In genomic region chr14:104570869-104571635, GRCh38 we compare ENCODE assay signal across 17 cellular contexts. TPM values are rescaled to one million over a fixed set of nuclear protein-coding genes. Genes with fewer than 3 reads are reported as not detected.
DNase-seq lines count a peak whose midpoint lies in the region; ATAC-seq, FAIRE-seq and TF ChIP-seq lines count a peak whose summit lies in the region.
"Had no signal": no experiment of that assay in that cellular context is flagged by ENCODE, and none has a peak within 500 bp of the region (broad histone marks: within the 10 kb centered on the region; RNA-seq: fewer than 3 reads in every experiment).

No MANE protein-coding gene starts in this region.

- H3K4ac ChIP-seq in mesendoderm (ENCODE audit: low read depth, low read length) (no peak overlapping the region), neuronal stem cell (ENCODE audit: low read length) (no peak overlapping the region)

- no peaks in the 10 kb centered on the region for H3K79me2 ChIP-seq in K562 (ENCODE audit: control insufficient read depth, insufficient read depth, low read length)
- H3K79me2 ChIP-seq in mesendoderm (ENCODE audit: control insufficient read depth, insufficient read depth, low read length): no peaks in the 10 kb centered on the region
- H3K79me2 ChIP-seq in SK-N-SH (ENCODE audit: insufficient read depth): no peaks in the 10 kb centered on the region

- no TSS peak for BruUV-seq in K562 (replicated peaks; lab: Mats Ljungman, UMichigan)

- in situ Hi-C loops in K562 (cut with MboI): no loop called here

- no peak overlapping the region for H4K8ac ChIP-seq in mesendoderm (ENCODE audit: low read depth, low read length)
- no peak overlapping the region for H4K8ac ChIP-seq in neuronal stem cell (ENCODE audit: low read depth, low read length)

- intact Hi-C loops in right cardiac atrium (cut with DNase I): no loop called here
- intact Hi-C loops in K562 (cut with micrococcal nuclease): no loop called here

- H2AK5ac ChIP-seq in mesendoderm (ENCODE audit: low read length) (no peak overlapping the region), neuronal stem cell (ENCODE audit: low read depth, low read length) (no peak overlapping the region)

- H3K9ac ChIP-seq in K562 (ENCODE audit: insufficient read depth in 1 of 2, low read depth in 2 of 2, low read length in 2 of 2): no peak overlapping the region
- no peak overlapping the region for H3K9ac ChIP-seq in mesendoderm (ENCODE audit: low read length)
- H3K9ac ChIP-seq in neuronal stem cell (ENCODE audit: low read depth, low read length, poor library complexity): no peak overlapping the region
- H3K9ac ChIP-seq in SK-N-SH: no peak overlapping the region
- H3K9ac ChIP-seq: BLaER1 treated with 17β-estradiol and CSF1 and Interleukin-3, amounts not matched to agents 10 nM and 100 nM had no signal

- CTCF ChIA-PET in K562 (lab: Yijun Ruan, JAX; ENCODE audit: low intra/inter-chr PET ratio) (no interaction called here), SK-N-SH (lab: Yijun Ruan, JAX) (interaction anchor here (0.6 to 8.9 kb wide), 10 partner anchors 8 to 1976 kb away, joined by 3 to 96 read pairs (median 4); partner anchors contain the start of gene C14orf180)

- TF ChIP-seq CTCF in cardiac muscle cell (IDR thresholded peaks at IDR 0.05; ENCODE audit: low read depth, low read length) (no peak), K562 (IDR thresholded peaks at IDR 0.05 in 2 of 3, conservative IDR thresholded peaks at IDR 0.05 in 1 of 3; ENCODE audit: insufficient read depth in 2 of 3, low read depth in 1 of 3, low read length in 3 of 3) (no peak), SK-N-SH (IDR thresholded peaks at IDR 0.05) (no peak)

- H4K5ac ChIP-seq in mesendoderm (ENCODE audit: low read length): no peak overlapping the region

- POLR2A ChIA-PET in K562 (lab: Yijun Ruan, JAX): interaction anchor here (0.5 to 1.6 kb wide), 2 partner anchors 13 to 93 kb away, joined by 3 to 5 read pairs; no protein-coding TSS in a partner anchor
- POLR2A ChIA-PET in SK-N-SH (lab: Yijun Ruan, JAX): no interaction called here

- H3K4me3 ChIP-seq in cardiac muscle cell (no peak overlapping the region), right cardiac atrium (ENCODE audit: low read length) (no peak overlapping the region), K562 (no peak overlapping the region), mesendoderm (ENCODE audit: low read length) (no peak overlapping the region), neuronal stem cell (ENCODE audit: low read length in 2 of 2) (no peak overlapping the region), SK-N-SH (ENCODE audit: low read depth in 2 of 2, low read length in 1 of 2) (no peak overlapping the region)
- H3K4me3 ChIP-seq in effector memory CD4-positive, alpha-beta T cell (ENCODE audit: insufficient read depth, low read depth, low read length, poor library complexity, severe bottlenecking): no peak overlapping the region
- H3K4me3 ChIP-seq: BLaER1 treated with 17β-estradiol and CSF1 and Interleukin-3, amounts not matched to agents 10 nM and 100 nM; HAP-1 had no signal

- H2AFZ ChIP-seq in K562 (ENCODE audit: low read depth, low read length) (no peak overlapping the region), neuronal stem cell (ENCODE audit: low read length) (peak overlapping the region; percentile 54), SK-N-SH (ENCODE audit: low read depth) (no peak overlapping the region)

- H2BK12ac ChIP-seq in neuronal stem cell (ENCODE audit: low read length): no peak overlapping the region

- peak overlapping the region; percentile 31 for H3K14ac ChIP-seq in neuronal stem cell (ENCODE audit: low read length)

- H3K23ac ChIP-seq in mesendoderm (ENCODE audit: low read length): no peak overlapping the region
- H3K23ac ChIP-seq in neuronal stem cell (ENCODE audit: low read depth, low read length, poor library complexity): no peak overlapping the region

- no peak for FAIRE-seq in K562 (lab: Jason Lieb, UNC)
- FAIRE-seq: G401.6, GM12891 had no signal

- H3K27ac ChIP-seq in cardiac muscle cell: peak overlapping the region; percentile 83
- no peak overlapping the region for H3K27ac ChIP-seq in right cardiac atrium (ENCODE audit: low read length)
- H3K27ac ChIP-seq in K562 (ENCODE audit: extremely low read depth, low read depth, low read length): no peak overlapping the region
- no peak overlapping the region for H3K27ac ChIP-seq in mesendoderm (ENCODE audit: low read depth, low read length)
- H3K27ac ChIP-seq in neuronal stem cell (replicated peaks; ENCODE audit: low read length): no peak overlapping the region
- no peak overlapping the region for H3K27ac ChIP-seq in effector memory CD4-positive, alpha-beta T cell (ENCODE audit: insufficient read depth, low read length, poor library complexity, severe bottlenecking)
- H3K27ac ChIP-seq in SK-N-SH (ENCODE audit: low read depth in 2 of 2, low read length in 1 of 2): no peak overlapping the region
- H3K27ac ChIP-seq: BLaER1 treated with 17β-estradiol and CSF1 and Interleukin-3, amounts not matched to agents 10 nM and 100 nM had no signal

- H3K9me3 ChIP-seq in cardiac muscle cell (ENCODE audit: low read depth) (no peaks in the 10 kb centered on the region), right cardiac atrium (ENCODE audit: control insufficient read depth, low read length) (no peaks in the 10 kb centered on the region), K562 (replicated peaks; ENCODE audit: control insufficient read depth, insufficient read depth, low read depth, low read length) (no peaks in the 10 kb centered on the region), neuronal stem cell (replicated peaks in 1 of 2; ENCODE audit: control insufficient read depth in 2 of 2, insufficient read depth in 1 of 2, low read depth in 1 of 2, low read length in 2 of 2) (peaks cover 0 to 2% of the 10 kb centered on the region in 2 donors), SK-N-SH (no peaks in the 10 kb centered on the region)
- no peaks in the 10 kb centered on the region for H3K9me3 ChIP-seq in effector memory CD4-positive, alpha-beta T cell (ENCODE audit: control insufficient read depth, low read length)
- H3K9me3 ChIP-seq: BLaER1 treated with 17β-estradiol and CSF1 and Interleukin-3, amounts not matched to agents 10 nM and 100 nM; HAP-1 had no signal

- no peaks in the 10 kb centered on the region for H3K27me3 ChIP-seq in cardiac muscle cell
- no peaks in the 10 kb centered on the region for H3K27me3 ChIP-seq in right cardiac atrium (ENCODE audit: control insufficient read depth, insufficient read depth)
- H3K27me3 ChIP-seq in K562 (ENCODE audit: control insufficient read depth in 2 of 2, insufficient read depth in 2 of 2, low read length in 2 of 2): peaks cover 0 to 35% of the 10 kb centered on the region in 2 experiments; a peak in 3 of 5 replicates
- H3K27me3 ChIP-seq in mesendoderm (ENCODE audit: insufficient read depth, low read length, poor library complexity): no peaks in the 10 kb centered on the region
- H3K27me3 ChIP-seq in neuronal stem cell (ENCODE audit: control insufficient read depth in 3 of 3, insufficient read depth in 3 of 3, low read depth in 1 of 3, low read length in 3 of 3): peaks cover 0 to 55% (median 0%) of the 10 kb centered on the region in 3 experiments
- no peaks in the 10 kb centered on the region for H3K27me3 ChIP-seq in effector memory CD4-positive, alpha-beta T cell (replicated peaks; ENCODE audit: control insufficient read depth, insufficient read depth, low read length, poor library complexity, severe bottlenecking)
- no peaks in the 10 kb centered on the region for H3K27me3 ChIP-seq in SK-N-SH (ENCODE audit: insufficient read depth)
- H3K27me3 ChIP-seq: BLaER1 treated with 17β-estradiol and CSF1 and Interleukin-3, amounts not matched to agents 10 nM and 100 nM had no signal

- no peak overlapping the region for H2BK120ac ChIP-seq in mesendoderm (ENCODE audit: low read depth, low read length)
- no peak overlapping the region for H2BK120ac ChIP-seq in neuronal stem cell (ENCODE audit: low read depth, low read length)

- H2BK15ac ChIP-seq in mesendoderm (replicated peaks; ENCODE audit: low read depth) (no peak overlapping the region), neuronal stem cell (ENCODE audit: low read length) (peak overlapping the region; percentile 16)

- H3K18ac ChIP-seq in mesendoderm (ENCODE audit: low read length) (no peak overlapping the region), neuronal stem cell (ENCODE audit: low read length) (peak overlapping the region; percentile 68)

- peak in 1 of 2 donors; percentile 80 for DNase-seq in cardiac muscle cell (ENCODE audit: low read depth in 1 of 2, low spot score in 1 of 2)
- no peak for DNase-seq in right cardiac atrium
- no peak for DNase-seq in K562 (ENCODE audit: extremely low read depth in 1 of 4, low spot score in 3 of 4)
- no peak for DNase-seq in mesendoderm
- DNase-seq in neuronal stem cell (ENCODE audit: low spot score): no peak
- no peak for DNase-seq in effector memory CD4-positive, alpha-beta T cell
- DNase-seq in SK-N-SH: no peak
- DNase-seq: 8988T; CD4-positive, CD25-positive, alpha-beta regulatory T cell; DMS79; GOT3 had no signal

- TF ChIP-seq RAD21 in K562 (CRISPR knock-in tag; conservative IDR thresholded peaks at IDR 0.05 in 1 of 2, IDR thresholded peaks at IDR 0.05 in 1 of 2) (no peak), SK-N-SH (IDR thresholded peaks at IDR 0.05; ENCODE audit: low read length) (no peak)

- H3K36me3 ChIP-seq in cardiac muscle cell: no peaks in the 10 kb centered on the region
- H3K36me3 ChIP-seq in K562 (ENCODE audit: control insufficient read depth, insufficient read depth, low read length): no peaks in the 10 kb centered on the region
- no peaks in the 10 kb centered on the region for H3K36me3 ChIP-seq in mesendoderm (ENCODE audit: control insufficient read depth, insufficient read depth, low read length)
- no peaks in the 10 kb centered on the region for H3K36me3 ChIP-seq in neuronal stem cell (replicated peaks in 1 of 2; ENCODE audit: control insufficient read depth in 2 of 2, insufficient read depth in 2 of 2, low read length in 2 of 2)
- no peaks in the 10 kb centered on the region for H3K36me3 ChIP-seq in effector memory CD4-positive, alpha-beta T cell (ENCODE audit: control insufficient read depth, insufficient read depth, low read length)
- H3K36me3 ChIP-seq in SK-N-SH (replicated peaks in 1 of 2; ENCODE audit: control insufficient read depth in 1 of 2, insufficient read depth in 2 of 2, low read length in 1 of 2): no peaks in the 10 kb centered on the region
- H3K36me3 ChIP-seq: BLaER1 treated with 17β-estradiol and CSF1 and Interleukin-3, amounts not matched to agents 10 nM and 100 nM; HAP-1 had no signal

- ATAC-seq in right cardiac atrium (no peak), K562 (no peak), GM21737 (IDR thresholded peaks at IDR 0.05; ENCODE audit: unreplicated experiment) (no peak)

- H3K4me1 ChIP-seq in cardiac muscle cell (ENCODE audit: low read depth) (peaks cover 55% of the 10 kb centered on the region), right cardiac atrium (ENCODE audit: control insufficient read depth, insufficient read depth, low read length) (no peaks in the 10 kb centered on the region), K562 (replicated peaks in 1 of 2; ENCODE audit: control insufficient read depth in 2 of 2, insufficient read depth in 2 of 2, low read length in 2 of 2) (peaks cover 0 to 44% of the 10 kb centered on the region in 2 experiments; a peak in 4 of 5 replicates), mesendoderm (ENCODE audit: control insufficient read depth, low read depth, low read length) (no peaks in the 10 kb centered on the region), neuronal stem cell (ENCODE audit: control insufficient read depth in 2 of 2, insufficient read depth in 1 of 2, low read depth in 1 of 2, low read length in 2 of 2) (peaks cover 3 to 11% of the 10 kb centered on the region in 2 donors), SK-N-SH (ENCODE audit: control insufficient read depth in 1 of 2, insufficient read depth in 2 of 2, low read depth in 1 of 2, low read length in 1 of 2) (peaks cover 0 to 55% of the 10 kb centered on the region in 2 experiments; a peak in 1 of 4 replicates)
- no peaks in the 10 kb centered on the region for H3K4me1 ChIP-seq in effector memory CD4-positive, alpha-beta T cell (ENCODE audit: control insufficient read depth, insufficient read depth, low read length, poor library complexity, severe bottlenecking)
- H3K4me1 ChIP-seq: HAP-1 had no signal

- no peak overlapping the region for H3K4me2 ChIP-seq in K562 (ENCODE audit: insufficient read depth, low read length)
- no peak overlapping the region for H3K4me2 ChIP-seq in mesendoderm (ENCODE audit: low read length)
- H3K4me2 ChIP-seq in neuronal stem cell (ENCODE audit: insufficient read depth, low read length, poor library complexity, severe bottlenecking): no peak overlapping the region
- H3K4me2 ChIP-seq in SK-N-SH: no peak overlapping the region

- H3K56ac ChIP-seq in mesendoderm (ENCODE audit: low read length): peak overlapping the region; percentile 34

- H3K9me1 ChIP-seq in K562 (ENCODE audit: control insufficient read depth, insufficient read depth, low read length): no peaks in the 10 kb centered on the region

- 69% methylated on average over 31 of the region's 31 CpGs for WGBS in right cardiac atrium
- WGBS in K562 (ENCODE audit: insufficient coverage, low coverage, missing lambda C conversion rate): 11% methylated on average over 20 of the region's 31 CpGs
- no CpG with 5 or more reads among the region's 31 CpGs for WGBS in mesendoderm (ENCODE audit: extremely low coverage, insufficient coverage, low lambda C conversion rate)
- no CpG with 5 or more reads among the region's 31 CpGs for WGBS in neuronal stem cell (ENCODE audit: extremely low coverage in 2 of 2, insufficient read length in 2 of 2, insufficient replicate concordance in 1 of 2), 2 donors
- 37% methylated on average over 13 of the region's 31 CpGs for WGBS in SK-N-SH (ENCODE audit: low lambda C conversion rate)

- TF ChIP-seq POLR2A in K562 (conservative IDR thresholded peaks at IDR 0.05): no peak

- H4K20me1 ChIP-seq in K562 (replicated peaks; ENCODE audit: control insufficient read depth, insufficient read depth, low read length) (no peaks in the 10 kb centered on the region; the same call in none of the 2 replicates), SK-N-SH (ENCODE audit: insufficient read depth) (no peaks in the 10 kb centered on the region)

- H3F3A ChIP-seq in SK-N-SH (replicated peaks; ENCODE audit: insufficient read depth): no peaks in the 10 kb centered on the region

- H2BK5ac ChIP-seq in mesendoderm (ENCODE audit: low read length): no peak overlapping the region
- peak overlapping the region; percentile 44 for H2BK5ac ChIP-seq in neuronal stem cell (ENCODE audit: low read length)

- peak overlapping the region; percentile 47 for H4K91ac ChIP-seq in neuronal stem cell (ENCODE audit: low read depth, low read length, poor library complexity)

- H3K79me1 ChIP-seq in mesendoderm (ENCODE audit: low read length) (no peaks in the 10 kb centered on the region), neuronal stem cell (ENCODE audit: low read depth, low read length) (no peaks in the 10 kb centered on the region)

- no peaks in the 10 kb centered on the region for H3K9me2 ChIP-seq in SK-N-SH

- TF ChIP-seq EP300 in K562 (IDR thresholded peaks at IDR 0.05; ENCODE audit: low read length) (no peak), SK-N-SH (IDR thresholded peaks at IDR 0.05; ENCODE audit: borderline replicate concordance in 1 of 2, low read depth in 1 of 2, low read length in 1 of 2) (no peak)

RNA-seq across cellular contexts. Expression of gene C14orf180, which starts 8.5 kb away (rescaled TPM):
- 17.1 and 18.4 TPM in 2 replicates for total RNA-seq in cardiac muscle cell
- 13.3 and 19.7 TPM in 2 replicates for polyA plus RNA-seq in cardiac muscle cell
- total RNA-seq in right cardiac atrium: 100 to 1,000 TPM in 3 of 4 donors, 10 to 100 TPM in 1; 56.5 to 117 (median 104) TPM
- 153 TPM for polyA plus RNA-seq in right cardiac atrium
- not detected in 2 replicates for total RNA-seq in K562 (2011; cell fraction: chromatin; rRNA removed; ENCODE audit: low replicate concordance)
- not detected in 2 replicates for total RNA-seq in K562 (2011; cell fraction: nucleolus; rRNA removed)
- not detected in 2 replicates for total RNA-seq in K562 (2011; cell fraction: nucleoplasm; rRNA removed)
- not detected in 2 replicates for total RNA-seq in K562 (2014; rRNA removed)
- not detected in 2 replicates for total RNA-seq in K562 (2014; rRNA removed; fragmentation: Illumina TruSeq; extraction: Trizol)
- total RNA-seq in K562 (2015; rRNA removed; fragmentation: Illumina TruSeq; extraction: Trizol): not detected in 2 replicates
- not detected in 2 replicates for total RNA-seq in K562 (2021)
- polyA plus RNA-seq in K562 (2011; rRNA removed): not detected in 2 replicates
- 0.04 TPM in 1 of 2 replicates, not detected in the other for polyA plus RNA-seq in K562 (2011; cell fraction: cytosol; rRNA removed)
- polyA plus RNA-seq in K562 (2011; cell fraction: nucleus; rRNA removed): 0.20 TPM in 1 of 2 replicates, not detected in the other
- 0.10 and 0.11 TPM in 2 replicates for polyA plus RNA-seq in K562 (2012)
- not detected in 2 replicates for polyA plus RNA-seq in K562 (2014; fragmentation: Illumina TruSeq; extraction: Trizol)
- not detected for polyA plus RNA-seq in K562 (2014; fragmentation: Nextera tagmentation; extraction: Ambion mirVana)
- polyA plus RNA-seq in K562 (2014; rRNA removed): not detected in 2 replicates
- not detected in 2 replicates for polyA minus RNA-seq in K562 (2011; rRNA and poly(A)+ RNA removed)
- not detected in 2 replicates for polyA minus RNA-seq in K562 (2011; cell fraction: cytosol; rRNA and poly(A)+ RNA removed)
- not detected in 2 replicates for polyA minus RNA-seq in K562 (2011; cell fraction: nucleus; rRNA and poly(A)+ RNA removed)
- polyA plus RNA-seq in mesendoderm (2013, experiment 1 of 2): not detected
- not detected for polyA plus RNA-seq in mesendoderm (2013, experiment 2 of 2)
- not detected for polyA plus RNA-seq in neuronal stem cell (2013, experiment 1 of 2)
- not detected for polyA plus RNA-seq in neuronal stem cell (2013, experiment 2 of 2)
- 0.05 TPM in 1 of 2 replicates, not detected in the other for polyA plus RNA-seq in SK-N-SH (2012; rRNA removed)
- polyA plus RNA-seq in SK-N-SH (2012; cell fraction: cytosol; rRNA removed): 0.01 TPM in 1 of 2 replicates, not detected in the other
- 0.04 and 0.06 TPM in 2 replicates for polyA plus RNA-seq in SK-N-SH (2012; cell fraction: nucleus; rRNA removed)
- total RNA-seq: CD4-positive, CD25-positive, alpha-beta regulatory T cell had no signal
- polyA plus RNA-seq: CD4-positive, CD25-positive, alpha-beta regulatory T cell had no signal

RNA-seq across cellular contexts. Expression of gene TMEM179, which starts 33.5 kb away (rescaled TPM):
- 3.6 and 6.9 TPM in 2 replicates for total RNA-seq in cardiac muscle cell
- polyA plus RNA-seq in cardiac muscle cell: 4.7 and 8.6 TPM in 2 replicates
- 1 to 10 TPM in 2 of 4 donors, under 1 TPM in 2; 0.57 to 2.2 (median 0.94) TPM for total RNA-seq in right cardiac atrium
- 1.4 TPM for polyA plus RNA-seq in right cardiac atrium
- 0.19 TPM in 1 of 2 replicates, not detected in the other for total RNA-seq in K562 (2011; cell fraction: chromatin; rRNA removed; ENCODE audit: low replicate concordance)
- total RNA-seq in K562 (2011; cell fraction: nucleolus; rRNA removed): not detected in 2 replicates
- total RNA-seq in K562 (2011; cell fraction: nucleoplasm; rRNA removed): not detected in 2 replicates
- total RNA-seq in K562 (2014; rRNA removed): not detected in 2 replicates
- not detected in 2 replicates for total RNA-seq in K562 (2014; rRNA removed; fragmentation: Illumina TruSeq; extraction: Trizol)
- total RNA-seq in K562 (2015; rRNA removed; fragmentation: Illumina TruSeq; extraction: Trizol): not detected in 2 replicates
- not detected in 2 replicates for total RNA-seq in K562 (2021)
- not detected in 2 replicates for polyA plus RNA-seq in K562 (2011; rRNA removed)
- polyA plus RNA-seq in K562 (2011; cell fraction: cytosol; rRNA removed): 0.18 TPM in 1 of 2 replicates, not detected in the other
- polyA plus RNA-seq in K562 (2011; cell fraction: nucleus; rRNA removed): 0.18 TPM in 1 of 2 replicates, not detected in the other
- 0.05 and 0.18 TPM in 2 replicates for polyA plus RNA-seq in K562 (2012)
- not detected in 2 replicates for polyA plus RNA-seq in K562 (2014; fragmentation: Illumina TruSeq; extraction: Trizol)
- polyA plus RNA-seq in K562 (2014; fragmentation: Nextera tagmentation; extraction: Ambion mirVana): not detected
- not detected in 2 replicates for polyA plus RNA-seq in K562 (2014; rRNA removed)
- polyA minus RNA-seq in K562 (2011; rRNA and poly(A)+ RNA removed): 1.1 TPM in 1 of 2 replicates, not detected in the other
- not detected in 2 replicates for polyA minus RNA-seq in K562 (2011; cell fraction: cytosol; rRNA and poly(A)+ RNA removed)
- polyA minus RNA-seq in K562 (2011; cell fraction: nucleus; rRNA and poly(A)+ RNA removed): not detected in 2 replicates
- polyA plus RNA-seq in mesendoderm (2013, experiment 1 of 2): 1.1 TPM
- polyA plus RNA-seq in mesendoderm (2013, experiment 2 of 2): 0.97 TPM
- polyA plus RNA-seq in neuronal stem cell (2013, experiment 1 of 2): 3.0 TPM
- polyA plus RNA-seq in neuronal stem cell (2013, experiment 2 of 2): 2.8 TPM
- 1.1 and 1.7 TPM in 2 replicates for polyA plus RNA-seq in SK-N-SH (2012; rRNA removed)
- polyA plus RNA-seq in SK-N-SH (2012; cell fraction: cytosol; rRNA removed): 1.5 and 1.8 TPM in 2 replicates
- 1.7 and 2.9 TPM in 2 replicates for polyA plus RNA-seq in SK-N-SH (2012; cell fraction: nucleus; rRNA removed)
- total RNA-seq: CD4-positive, CD25-positive, alpha-beta regulatory T cell; HT-29 had no signal
- polyA plus RNA-seq: CD4-positive, CD25-positive, alpha-beta regulatory T cell had no signal

Comparison
In these comparisons a context has a peak if more than half of its experiments do, and no peak if none do; other contexts are left out.
1. RNA of gene C14orf180, which starts 8.5 kb away (polyA plus RNA-seq): 153 TPM in right cardiac atrium (single experiment) and 13.3 to 19.7 TPM in cardiac muscle cell; 0.04 to 0.20 TPM in K562 and 0.01 to 0.06 TPM in SK-N-SH; every median in the first group is over 10 times any median in the second.